ENCODE assay signal across 8 cellular contexts in genomic region chr1:117605811-117606607, GRCh38. TPM values are rescaled to one million over a fixed set of nuclear protein-coding genes. Genes with fewer than 3 reads are reported as not detected.
DNase-seq lines count a peak whose midpoint lies in the region; ATAC-seq and TF ChIP-seq lines count a peak whose summit lies in the region.

TSS of gene TENT5C (plus strand) at chr1:117606048. CDS start at chr1:117622869, 16,821 bp downstream.

- peaks cover 49% of the 10 kb centered on the region for H3K79me2 ChIP-seq in Loucy (ENCODE audit: insufficient read depth, low read length)

- no peaks in the 10 kb centered on the region for H3K9me2 ChIP-seq in Loucy (replicated peaks; ENCODE audit: low read depth, low read length)

- peaks cover 5% of the 10 kb centered on the region; the same call in 1 of the 2 replicates for H3F3A ChIP-seq in Loucy (ENCODE audit: low read depth)

- peak within 1 kb of the TSS; percentile 63 for H3K4me3 ChIP-seq in H7 (ENCODE audit: insufficient read depth, low read depth, low read length)
- peak within 1 kb of the TSS; percentile 97 for H3K4me3 ChIP-seq in Loucy (ENCODE audit: low read length, poor library complexity, severe bottlenecking)
- peak within 1 kb of the TSS; percentile 52 for H3K4me3 ChIP-seq in RWPE2 (ENCODE audit: severe bottlenecking)

- peaks cover 10% of the 10 kb centered on the region for H3K4me1 Mint-ChIP-seq in nephron

- ATAC-seq in RWPE2 (ENCODE audit: low read depth), result peak; percentile 82

- H3K36me3 Mint-ChIP-seq in nephron (ENCODE audit: low read depth), result no peaks in the 10 kb centered on the region

- no peak within 1 kb of the TSS for H3K27ac ChIP-seq in RWPE2 (ENCODE audit: poor library complexity, severe bottlenecking)

- no peaks in the 10 kb centered on the region for H3K9me3 Mint-ChIP-seq in nephron

- peak within 1 kb of the TSS; percentile 89 to 92 (median 92) for H3K4me3 Mint-ChIP-seq in nephron

- no peaks in the 10 kb centered on the region; the same call in 1 of the 2 replicates for H3K9me3 ChIP-seq in ES-I3 (ENCODE audit: control insufficient read depth, insufficient read depth, low read length)
- H3K9me3 ChIP-seq in Loucy (ENCODE audit: insufficient read depth, low read depth, low read length), result no peaks in the 10 kb centered on the region
- no peaks in the 10 kb centered on the region for H3K9me3 ChIP-seq in RWPE2 (ENCODE audit: severe bottlenecking)

- H4K20me1 ChIP-seq in Loucy (ENCODE audit: insufficient read depth, low read length, poor library complexity, severe bottlenecking), result peaks cover 35% of the 10 kb centered on the region

- H3K27me3 ChIP-seq in H7 (ENCODE audit: control insufficient read depth, insufficient read depth, low read length) (peaks cover 37% of the 10 kb centered on the region), Loucy (ENCODE audit: insufficient read depth, low read length, poor library complexity, severe bottlenecking) (no peaks in the 10 kb centered on the region), RWPE2 (ENCODE audit: insufficient read depth, poor library complexity, severe bottlenecking) (no peaks in the 10 kb centered on the region)

- peak within 1 kb of the TSS; percentile 96 for H3K4me2 ChIP-seq in Loucy (ENCODE audit: low read depth, low read length, poor library complexity, severe bottlenecking)

- H2AFZ ChIP-seq in Loucy (ENCODE audit: low read length), result peak within 1 kb of the TSS; percentile 97

- peaks cover 72% of the 10 kb centered on the region for H3K27me3 Mint-ChIP-seq in nephron (ENCODE audit: low read depth)

- H3K9ac ChIP-seq in ES-I3 (ENCODE audit: low read depth, low read length) (peak within 1 kb of the TSS; percentile 87), Loucy (ENCODE audit: low read depth, low read length, poor library complexity, severe bottlenecking) (peak within 1 kb of the TSS; percentile 92)

- peak within 1 kb of the TSS; percentile 5 to 93 (median 85) for H3K27ac Mint-ChIP-seq in nephron

- peak; percentile 99 for DNase-seq in H7
- peak; percentile 95 for DNase-seq in RWPE2 (ENCODE audit: low spot score)
- DNase-seq in activated T-helper 9 cell treated with anti-CD3 and anti-CD28 coated beads, Interleukin-2, amount 50 U/mL, for 16 hours (ENCODE audit: low read depth), result peak; percentile 98
- peak; percentile 91 for DNase-seq in fibroblast of the conjunctiva (ENCODE audit: low read depth)
- DNase-seq in stimulated activated naive CD4-positive, alpha-beta T cell treated with Interleukin-2 at 50 U/mL for 16 hours (lab: John Stamatoyannopoulos, UW), result peak; percentile 98

- peaks cover 5% of the 10 kb centered on the region; the same call in 1 of the 2 replicates for H3K4me1 ChIP-seq in ES-I3 (ENCODE audit: insufficient read depth, low read length)
- peaks cover 32% of the 10 kb centered on the region for H3K4me1 ChIP-seq in Loucy (ENCODE audit: insufficient read depth, low read length, poor library complexity, severe bottlenecking)
- no peaks in the 10 kb centered on the region for H3K4me1 ChIP-seq in RWPE2 (ENCODE audit: insufficient read depth, poor library complexity, severe bottlenecking)

- H3K36me3 ChIP-seq in ES-I3 (ENCODE audit: insufficient read depth, low read length) (no peaks in the 10 kb centered on the region), H7 (replicated peaks; ENCODE audit: control insufficient read depth, insufficient read depth, low read length) (no peaks in the 10 kb centered on the region), Loucy (ENCODE audit: insufficient read depth, low read length) (no peaks in the 10 kb centered on the region), RWPE2 (ENCODE audit: low read depth) (no peaks in the 10 kb centered on the region)

- TF ChIP-seq CTCF in Loucy (conservative IDR thresholded peaks at IDR 0.05; ENCODE audit: low read length) (no peak), RWPE2 (IDR thresholded peaks at IDR 0.05; ENCODE audit: poor library complexity, severe bottlenecking) (peak; percentile 8), nephron (IDR thresholded peaks at IDR 0.05; ENCODE audit: unreplicated experiment in 3 of 3) (no peak)

RNA-seq across cellular contexts. Expression of gene TENT5C, which starts in this region (rescaled TPM):
- total RNA-seq in H7 (2014; rRNA removed; shearing (Covaris generic)), result 0.26 and 0.48 TPM in 2 replicates

Comparison
In these comparisons a context has a peak if more than half of its experiments do, and no peak if none do; other contexts are left out.
1. Peak in DNase-seq and H3K4me3 ChIP-seq in H7; RNA of the gene not detected or under 1 TPM.